17 cellular contexts compared by ENCODE assay signal in genomic region chr5:33611882-33612281, GRCh38.
A peak's percentile ranks its signal among the peaks of the same experiment; 100 is the strongest.
DNase-seq lines count a peak whose midpoint lies in the region; ATAC-seq and TF ChIP-seq lines count a peak whose summit lies in the region.
"Had no signal": no experiment of that assay in that cellular context is flagged by ENCODE, and none has a peak within 500 bp of the region (broad histone marks: within the 10 kb centered on the region; RNA-seq: fewer than 3 reads in every experiment).

No MANE protein-coding gene starts in this region.

- H3K27me3 Mint-ChIP-seq in activated naive CD8-positive, alpha-beta T cell treated with anti-CD3 and anti-CD28 coated beads for 36 hours: no peaks in the 10 kb centered on the region

- in situ Hi-C loops in brain microvascular endothelial cell (cut with HindIII; ENCODE audit: low pct_ligation_motif_present, low sequenced_read_pairs): no loop called here

- no peak overlapping the region for H3K27ac Mint-ChIP-seq in activated naive CD8-positive, alpha-beta T cell treated with anti-CD3 and anti-CD28 coated beads for 36 hours

- H3K4me3 ChIP-seq in AG04449 (ENCODE audit: low read depth, low read length) (no peak overlapping the region), brain microvascular endothelial cell (ENCODE audit: low read depth, low read length) (no peak overlapping the region)

- DNase-seq in AG04449 (ENCODE audit: low read depth, low spot score) (peak; percentile 3), HS-5 (ENCODE audit: low read depth) (peak; percentile 77), brain microvascular endothelial cell (no peak), iris pigment epithelial cell (ENCODE audit: low read depth) (peak; percentile 73), NCI-H510A (lab: John Stamatoyannopoulos, UW) (no peak), Right ventricle myocardium inferior (ENCODE audit: missing footprints) (no peak), caudate nucleus (lab: John Stamatoyannopoulos, UW) (no peak)
- DNase-seq in activated naive CD8-positive, alpha-beta T cell treated with anti-CD3 and anti-CD28 coated beads for 36 hours: no peak
- DNase-seq: ACHN; activated CD4-positive, CD25-positive, alpha-beta regulatory T cell; activated gamma-delta T cell; MM.1S; NCI-H2029; NCI-H69; posterior cingulate gyrus; stimulated activated CD4-positive, alpha-beta T cell treated with anti-CD3 and anti-CD28 coated beads, Interleukin-12 subunit alpha, Interleukin-12 subunit beta, amount 100 ng/mL, for 4 hours; T-helper 1 cell had no signal

- H3K4me3 Mint-ChIP-seq in activated naive CD8-positive, alpha-beta T cell treated with anti-CD3 and anti-CD28 coated beads for 36 hours: no peak overlapping the region

- H3K36me3 ChIP-seq in brain microvascular endothelial cell (replicated peaks): peaks cover 33% of the 10 kb centered on the region

- CTCF ChIA-PET in AG04449 (lab: Yijun Ruan, JAX): interaction anchor here (1.0 to 1.4 kb wide), 2 partner anchors 323 to 358 kb away, joined by 3 read pairs; no protein-coding TSS in a partner anchor

- intact Hi-C loops in Right ventricle myocardium inferior (cut with DNase I): no loop called here

- POLR2A ChIA-PET in AG04449 (lab: Yijun Ruan, JAX): no interaction called here

- no peak for ATAC-seq in Right ventricle myocardium inferior

- no peaks in the 10 kb centered on the region for H3K27me3 ChIP-seq in brain microvascular endothelial cell (replicated peaks)

- no peaks in the 10 kb centered on the region for H3K4me1 Mint-ChIP-seq in activated naive CD8-positive, alpha-beta T cell treated with anti-CD3 and anti-CD28 coated beads for 36 hours

- no peaks in the 10 kb centered on the region for H3K36me3 Mint-ChIP-seq in activated naive CD8-positive, alpha-beta T cell treated with anti-CD3 and anti-CD28 coated beads for 36 hours

- H3K27ac ChIP-seq in brain microvascular endothelial cell: peak overlapping the region; percentile 68
- H3K27ac ChIP-seq in caudate nucleus (ENCODE audit: low read depth, low read length): no peak overlapping the region

- H3K9me3 Mint-ChIP-seq in activated naive CD8-positive, alpha-beta T cell treated with anti-CD3 and anti-CD28 coated beads for 36 hours: no peaks in the 10 kb centered on the region

- TF ChIP-seq CTCF in AG04449 (IDR thresholded peaks at IDR 0.05; ENCODE audit: insufficient read depth, low read length, missing control alignments) (no peak), brain microvascular endothelial cell (IDR thresholded peaks at IDR 0.05; ENCODE audit: low read depth, low read length, missing control alignments) (no peak)

Comparison
In these comparisons a context has a peak if more than half of its experiments do, and no peak if none do; other contexts are left out.
1. DNase-seq: peak in AG04449 (single experiment), HS-5 (single experiment) and iris pigment epithelial cell (single experiment); none in brain microvascular endothelial cell (single experiment), activated naive CD8-positive, alpha-beta T cell treated with anti-CD3 and anti-CD28 coated beads for 36 hours (single experiment), NCI-H510A (single experiment), Right ventricle myocardium inferior (single experiment) and caudate nucleus (0 of 61).